ENCODE assay signal across 11 cellular contexts in genomic region chr17:31309525-31309924, GRCh38. TPM values are rescaled to one million over a fixed set of nuclear protein-coding genes. Genes with fewer than 3 reads are reported as not detected.
DNase-seq lines count a peak whose midpoint lies in the region; ATAC-seq and FAIRE-seq lines count a peak whose summit lies in the region.
"Had no signal": no experiment of that assay in that cellular context is flagged by ENCODE, and none has a peak within 500 bp of the region (broad histone marks: within the 10 kb centered on the region; RNA-seq: fewer than 3 reads in every experiment).

No MANE protein-coding gene starts in this region.

- no peaks in the 10 kb centered on the region for H3K27me3 Mint-ChIP-seq in activated CD4-positive, alpha-beta T cell treated with anti-CD3 and anti-CD28 coated beads, Interleukin-2, amount 10 ng/mL, durations not matched to agents 7 days and 5 days
- H3K27me3 Mint-ChIP-seq in stimulated activated naive B cell treated with anti-CD40 and anti-IgM and Interleukin-4, amounts not matched to agents 10 μg/mL and 1 μg/mL and 100 μg/mL, for 72 hours: no peaks in the 10 kb centered on the region

- H3K4me1 ChIP-seq in small intestine (ENCODE audit: control insufficient read depth in 2 of 2, insufficient read depth in 1 of 2, low read depth in 1 of 2, low read length in 1 of 2): peaks cover 0 to 3% of the 10 kb centered on the region in 2 donors

- CTCF ChIA-PET in activated CD4-positive, alpha-beta T cell treated with anti-CD3 and anti-CD28 coated beads, Interleukin-2, amount 10 ng/mL, durations not matched to agents 7 days and 5 days (lab: Charles Lee): interaction anchor here (0.5 to 1.2 kb wide), 2 partner anchors 15 to 25 kb away, joined by 4 read pairs; no protein-coding TSS in a partner anchor

- peak; percentile 73 for ATAC-seq in stimulated activated naive B cell treated with anti-CD40 and anti-IgM and Interleukin-4, amounts not matched to agents 10 μg/mL and 1 μg/mL and 100 μg/mL, for 72 hours (replicated peaks)

- H3K9me3 Mint-ChIP-seq in activated CD4-positive, alpha-beta T cell treated with anti-CD3 and anti-CD28 coated beads, Interleukin-2, amount 10 ng/mL, durations not matched to agents 7 days and 5 days: peaks cover 7% of the 10 kb centered on the region
- H3K9me3 Mint-ChIP-seq in stimulated activated naive B cell treated with anti-CD40 and anti-IgM and Interleukin-4, amounts not matched to agents 10 μg/mL and 1 μg/mL and 100 μg/mL, for 72 hours: peaks cover 0 to 8% of the 10 kb centered on the region in 2 donors

- POLR2A ChIA-PET in activated CD4-positive, alpha-beta T cell treated with anti-CD3 and anti-CD28 coated beads, Interleukin-2, amount 10 ng/mL, durations not matched to agents 7 days and 5 days (lab: Charles Lee): no interaction called here

- H3K27ac Mint-ChIP-seq in activated CD4-positive, alpha-beta T cell treated with anti-CD3 and anti-CD28 coated beads, Interleukin-2, amount 10 ng/mL, durations not matched to agents 7 days and 5 days: peak overlapping the region; percentile 94
- H3K27ac Mint-ChIP-seq in stimulated activated naive B cell treated with anti-CD40 and anti-IgM and Interleukin-4, amounts not matched to agents 10 μg/mL and 1 μg/mL and 100 μg/mL, for 72 hours: peak overlapping the region; percentile 88

- no peaks in the 10 kb centered on the region for H3K27me3 ChIP-seq in small intestine (ENCODE audit: control insufficient read depth in 2 of 2, insufficient read depth in 2 of 2, low read length in 2 of 2)

- H3K36me3 Mint-ChIP-seq in activated CD4-positive, alpha-beta T cell treated with anti-CD3 and anti-CD28 coated beads, Interleukin-2, amount 10 ng/mL, durations not matched to agents 7 days and 5 days (ENCODE audit: low read depth): peaks cover 65% of the 10 kb centered on the region
- peaks cover 34 to 41% of the 10 kb centered on the region in 2 donors for H3K36me3 Mint-ChIP-seq in stimulated activated naive B cell treated with anti-CD40 and anti-IgM and Interleukin-4, amounts not matched to agents 10 μg/mL and 1 μg/mL and 100 μg/mL, for 72 hours

- 69 to 90% (median 70%) methylated on average over 2 of the region's 2 CpGs for WGBS in small intestine, 3 donors

- H3K4me3 Mint-ChIP-seq in activated CD4-positive, alpha-beta T cell treated with anti-CD3 and anti-CD28 coated beads, Interleukin-2, amount 10 ng/mL, durations not matched to agents 7 days and 5 days: peak overlapping the region; percentile 85
- peak overlapping the region; percentile 75 to 76 for H3K4me3 Mint-ChIP-seq in stimulated activated naive B cell treated with anti-CD40 and anti-IgM and Interleukin-4, amounts not matched to agents 10 μg/mL and 1 μg/mL and 100 μg/mL, for 72 hours

- H3K27ac ChIP-seq in small intestine (ENCODE audit: low read depth in 1 of 2, low read length in 1 of 2): peak overlapping the region in 1 of 2 donors; percentile 10

- H3K9me3 ChIP-seq in small intestine (ENCODE audit: control insufficient read depth, low read depth): no peaks in the 10 kb centered on the region

- FAIRE-seq in small intestine (lab: Jason Lieb, UNC): no peak

- no peak for DNase-seq in activated CD4-positive, alpha-beta T cell treated with anti-CD3 and anti-CD28 coated beads, Interleukin-2, amount 10 ng/mL, durations not matched to agents 7 days and 5 days
- no peak for DNase-seq in activated CD4-positive, alpha-beta T cell treated with anti-CD3 and anti-CD28 coated beads, Interleukin-2, amount 50 U/mL, for 48 hours
- DNase-seq in MV-4-11 (lab: John Stamatoyannopoulos, UW): peak; percentile 94
- peak; percentile 32 for DNase-seq in central memory CD4-positive, alpha-beta T cell
- no peak for DNase-seq in stimulated activated naive B cell treated with anti-CD40 and anti-IgM and Interleukin-4, amounts not matched to agents 10 μg/mL and 1 μg/mL and 100 μg/mL, for 72 hours
- no peak for DNase-seq in small intestine
- DNase-seq in nucleus accumbens (lab: John Stamatoyannopoulos, UW): no peak
- DNase-seq in foreskin melanocyte: no peak
- DNase-seq: NCI-H1436 had no signal

- peaks cover 47% of the 10 kb centered on the region for H3K4me1 Mint-ChIP-seq in activated CD4-positive, alpha-beta T cell treated with anti-CD3 and anti-CD28 coated beads, Interleukin-2, amount 10 ng/mL, durations not matched to agents 7 days and 5 days
- H3K4me1 Mint-ChIP-seq in stimulated activated naive B cell treated with anti-CD40 and anti-IgM and Interleukin-4, amounts not matched to agents 10 μg/mL and 1 μg/mL and 100 μg/mL, for 72 hours: peaks cover 34 to 72% of the 10 kb centered on the region in 2 donors

- peaks cover 0 to 3% of the 10 kb centered on the region in 2 donors for H3K36me3 ChIP-seq in small intestine (ENCODE audit: control insufficient read depth in 2 of 2, insufficient read depth in 2 of 2, low read length in 2 of 2)

- no peak overlapping the region for H3K4me3 ChIP-seq in small intestine (ENCODE audit: low read depth in 1 of 2, low read length in 2 of 2)

RNA-seq across cellular contexts. Expression of gene EVI2B, which starts 4.3 kb away (rescaled TPM):
- 100 to 1,000 TPM in 1 of 2 experiments, 10 to 100 TPM in 1; 74.9 to 102 TPM for total RNA-seq in activated CD4-positive, alpha-beta T cell treated with anti-CD3 and anti-CD28 coated beads, Interleukin-2, amount 10 ng/mL, durations not matched to agents 7 days and 5 days
- 10 to 100 TPM in 1 of 3 donors, 1 to 10 TPM in 2; 1.1 to 20.5 (median 6.7) TPM for polyA plus RNA-seq in small intestine

RNA-seq across cellular contexts. Expression of gene EVI2A, which starts 11.9 kb away (rescaled TPM):
- total RNA-seq in activated CD4-positive, alpha-beta T cell treated with anti-CD3 and anti-CD28 coated beads, Interleukin-2, amount 10 ng/mL, durations not matched to agents 7 days and 5 days: 10 to 100 TPM; 58.9 to 73.4 TPM
- polyA plus RNA-seq in small intestine: 1 to 10 TPM; 1.3 to 9.5 (median 8.1) TPM
- total RNA-seq: A673 had no signal

RNA-seq across cellular contexts. Expression of gene OMG, which starts 12.5 kb away (rescaled TPM):
- under 1 TPM; 0.44 to 0.62 TPM for total RNA-seq in activated CD4-positive, alpha-beta T cell treated with anti-CD3 and anti-CD28 coated beads, Interleukin-2, amount 10 ng/mL, durations not matched to agents 7 days and 5 days
- 1 to 10 TPM in 2 of 3 donors, not detected in 1; 1.3 to 5.9 TPM for polyA plus RNA-seq in small intestine
- total RNA-seq: A673, glomerular endothelial cell had no signal

Comparison
In these comparisons a context has a peak if more than half of its experiments do, and no peak if none do; other contexts are left out.
1. DNase-seq: peak in MV-4-11 (single experiment) and central memory CD4-positive, alpha-beta T cell (single experiment); none in activated CD4-positive, alpha-beta T cell treated with anti-CD3 and anti-CD28 coated beads, Interleukin-2, amount 10 ng/mL, durations not matched to agents 7 days and 5 days (single experiment), activated CD4-positive, alpha-beta T cell treated with anti-CD3 and anti-CD28 coated beads, Interleukin-2, amount 50 U/mL, for 48 hours (0 of 2), stimulated activated naive B cell treated with anti-CD40 and anti-IgM and Interleukin-4, amounts not matched to agents 10 μg/mL and 1 μg/mL and 100 μg/mL, for 72 hours (single experiment), small intestine (single experiment), nucleus accumbens (0 of 56) and foreskin melanocyte (single experiment).